ENCODE assay signal across 13 cellular contexts in genomic region chr1:92563457-92564216, GRCh38.
DNase-seq lines count a peak whose midpoint lies in the region; ATAC-seq and TF ChIP-seq lines count a peak whose summit lies in the region.
"Had no signal": no experiment of that assay in that cellular context is flagged by ENCODE, and none has a peak within 500 bp of the region (broad histone marks: within the 10 kb centered on the region; RNA-seq: fewer than 3 reads in every experiment).

No MANE protein-coding gene starts in this region.

- no peaks in the 10 kb centered on the region for H3K27me3 Mint-ChIP-seq in chondrocyte (ENCODE audit: low read depth)
- H3K27me3 Mint-ChIP-seq: activated T-helper 17 cell treated with anti-CD3 and anti-CD28 coated beads, Interleukin-2, amount 50 U/mL, for 72 hours had no signal

- no peak overlapping the region for H3K27ac Mint-ChIP-seq in chondrocyte (ENCODE audit: unreplicated experiment)
- H3K27ac Mint-ChIP-seq: activated T-helper 17 cell treated with anti-CD3 and anti-CD28 coated beads, Interleukin-2, amount 50 U/mL, for 72 hours had no signal

- peak; percentile 91 for ATAC-seq in GM19397 (IDR thresholded peaks at IDR 0.05; ENCODE audit: unreplicated experiment)
- peak; percentile 88 for ATAC-seq in HG03025 (IDR thresholded peaks at IDR 0.05; ENCODE audit: low FRiP score, unreplicated experiment)
- ATAC-seq: activated T-helper 17 cell treated with anti-CD3 and anti-CD28 coated beads, Interleukin-2, amount 50 U/mL, for 72 hours had no signal

- H3K4me3 Mint-ChIP-seq in chondrocyte (ENCODE audit: unreplicated experiment): no peak overlapping the region
- H3K4me3 Mint-ChIP-seq: activated T-helper 17 cell treated with anti-CD3 and anti-CD28 coated beads, Interleukin-2, amount 50 U/mL, for 72 hours; neural crest cell had no signal

- TF ChIP-seq CTCF in GM13977 (IDR thresholded peaks at IDR 0.05; ENCODE audit: extremely low read depth, insufficient read depth, missing control alignments) (no peak), chondrocyte (IDR thresholded peaks at IDR 0.05) (no peak)

- H3K9me3 Mint-ChIP-seq in chondrocyte (ENCODE audit: low read depth): no peaks in the 10 kb centered on the region
- H3K9me3 Mint-ChIP-seq: activated T-helper 17 cell treated with anti-CD3 and anti-CD28 coated beads, Interleukin-2, amount 50 U/mL, for 72 hours; neural crest cell had no signal

- H3K36me3 Mint-ChIP-seq in chondrocyte (ENCODE audit: low read depth): peaks cover 1% of the 10 kb centered on the region

- H3K4me1 Mint-ChIP-seq in chondrocyte (ENCODE audit: low read depth): no peaks in the 10 kb centered on the region
- H3K4me1 Mint-ChIP-seq: neural crest cell had no signal

- in situ Hi-C loops in GM13977 (cut with MboI; ENCODE audit: low pct_unique_long_range_greater_than_20kb, low sequenced_read_pairs, unreplicated experiment): no loop called here

- DNase-seq in GM13977 (ENCODE audit: low spot score): peak; percentile 63
- peak; percentile 27 for DNase-seq in OCI-M1 (lab: John Stamatoyannopoulos, UW)
- DNase-seq in chondrocyte (ENCODE audit: low spot score): no peak
- no peak for DNase-seq in stimulated activated naive CD4-positive, alpha-beta T cell treated with Interleukin-2 at 50 U/mL for 16 hours (lab: John Stamatoyannopoulos, UW)
- no peak for DNase-seq in T-helper 9 cell
- DNase-seq in DMS153 (lab: John Stamatoyannopoulos, UW): no peak
- DNase-seq: DMS 273 treated with DMSO at 0.1 percent for 48 hours, dorsolateral prefrontal cortex, NCI-H187 had no signal

Comparison
In these comparisons a context has a peak if more than half of its experiments do, and no peak if none do; other contexts are left out.
1. DNase-seq: peak in GM13977 (single experiment) and OCI-M1 (single experiment); none in chondrocyte (single experiment), stimulated activated naive CD4-positive, alpha-beta T cell treated with Interleukin-2 at 50 U/mL for 16 hours (single experiment), T-helper 9 cell (single experiment) and DMS153 (single experiment).